8 cellular contexts compared by ENCODE assay signal in genomic region chr1:74468982-74469603, GRCh38. TPM values are rescaled to one million over a fixed set of nuclear protein-coding genes. Genes with fewer than 3 reads are reported as not detected.
DNase-seq lines count a peak whose midpoint lies in the region; ATAC-seq, FAIRE-seq and TF ChIP-seq lines count a peak whose summit lies in the region.

No MANE protein-coding gene starts in this region.

- H3K4me1 ChIP-seq in esophagus squamous epithelium (no peaks in the 10 kb centered on the region), pancreas (no peaks in the 10 kb centered on the region), mucosa of descending colon (ENCODE audit: low read depth) (no peaks in the 10 kb centered on the region)

- intact Hi-C loops in esophagus squamous epithelium (cut with DNase I) (no loop called here), pancreas (cut with DNase I) (no loop called here), mucosa of descending colon (cut with DNase I, micrococcal nuclease) (no loop called here)

- TF ChIP-seq POLR2A in esophagus squamous epithelium (IDR thresholded peaks at IDR 0.05): no peak

- H3K27ac ChIP-seq in esophagus squamous epithelium (no peak overlapping the region), pancreas (no peak overlapping the region)

- no peak overlapping the region for H3K4me3 ChIP-seq in GM12864 (ENCODE audit: low read depth, low read length)
- H3K4me3 ChIP-seq in esophagus squamous epithelium: no peak overlapping the region
- H3K4me3 ChIP-seq in pancreas: no peak overlapping the region
- H3K4me3 ChIP-seq in mucosa of descending colon: no peak overlapping the region

- H3K27me3 ChIP-seq in esophagus squamous epithelium (no peaks in the 10 kb centered on the region), pancreas (no peaks in the 10 kb centered on the region)

- peak; percentile 64 for TF ChIP-seq RAD21 in Ishikawa (IDR thresholded peaks at IDR 0.05; ENCODE audit: low read depth)

- FAIRE-seq in RCC 7860 (lab: Jason Lieb, UNC) (peak; percentile 81), pancreas (lab: Jason Lieb, UNC) (peak; percentile 80)

- ATAC-seq in pancreas (peak in 3 of 4 donors; percentile 51 to 65 (median 64)), HG02642 (IDR thresholded peaks at IDR 0.05; ENCODE audit: poor library complexity, unreplicated experiment) (no peak), mucosa of descending colon (no peak), GM18861 (IDR thresholded peaks at IDR 0.05; ENCODE audit: unreplicated experiment) (no peak)

- 7 to 16% methylated on average over 2 of the region's 2 CpGs for WGBS in esophagus squamous epithelium, 2 donors
- WGBS in pancreas, 2 donors: 2 to 5% methylated on average over 2 of the region's 2 CpGs

- H3K36me3 ChIP-seq in esophagus squamous epithelium (no peaks in the 10 kb centered on the region), pancreas (no peaks in the 10 kb centered on the region), mucosa of descending colon (ENCODE audit: low read depth) (no peaks in the 10 kb centered on the region)

- TF ChIP-seq CTCF in GM12864 (IDR thresholded peaks at IDR 0.05; ENCODE audit: low read depth, low read length, missing control alignments) (peak; percentile 46), esophagus squamous epithelium (IDR thresholded peaks at IDR 0.05) (peak in 5 of 6 experiments; percentile 27 to 57 (median 53)), pancreas (IDR thresholded peaks at IDR 0.05) (peak; percentile 7 to 44 (median 34)), mucosa of descending colon (IDR thresholded peaks at IDR 0.05) (no peak)

- no peaks in the 10 kb centered on the region for H3K9me3 ChIP-seq in esophagus squamous epithelium
- H3K9me3 ChIP-seq in pancreas: no peaks in the 10 kb centered on the region
- H3K9me3 ChIP-seq in mucosa of descending colon: no peaks in the 10 kb centered on the region

- DNase-seq in GM12864 (ENCODE audit: low read depth): no peak
- peak; percentile 34 for DNase-seq in RCC 7860 (ENCODE audit: low spot score)
- no peak for DNase-seq in esophagus squamous epithelium (lab: John Stamatoyannopoulos, UW)
- no peak for DNase-seq in pancreas
- no peak for DNase-seq in mucosa of descending colon

- TF ChIP-seq EP300 in Ishikawa (IDR thresholded peaks at IDR 0.05; ENCODE audit: borderline replicate concordance): no peak

TF ChIP-seq in Ishikawa, 13 proteins besides CTCF, POLR2A, EP300 and RAD21:
- TF ChIP-seq FOXM1 (IDR thresholded peaks at IDR 0.05; ENCODE audit: borderline replicate concordance, low read depth): no peak
- TF ChIP-seq USF1 (IDR thresholded peaks at IDR 0.05): no peak
- no peak for TF ChIP-seq NFIC (IDR thresholded peaks at IDR 0.05)
- no peak for TF ChIP-seq YY1 (IDR thresholded peaks at IDR 0.05; ENCODE audit: low read depth)
- no peak for TF ChIP-seq CREB1 (IDR thresholded peaks at IDR 0.05; ENCODE audit: low read depth)
- TF ChIP-seq MAX (IDR thresholded peaks at IDR 0.05): no peak
- TF ChIP-seq ZBTB7A (IDR thresholded peaks at IDR 0.05; ENCODE audit: low read depth): no peak
- no peak for TF ChIP-seq EGR1 (IDR thresholded peaks at IDR 0.05)
- no peak for TF ChIP-seq TAF1 (IDR thresholded peaks at IDR 0.05; ENCODE audit: low read depth)
- TF ChIP-seq TEAD4 (IDR thresholded peaks at IDR 0.05): no peak
- TF ChIP-seq TCF12 (IDR thresholded peaks at IDR 0.05; ENCODE audit: low read depth): no peak

RNA-seq across cellular contexts. Expression of gene LRRC53, which starts 43.3 kb away (rescaled TPM):
- total RNA-seq in esophagus squamous epithelium (not detected), pancreas (under 1 TPM in 1 of 6 donors, not detected in 5; 0.06 TPM), mucosa of descending colon (not detected)
- polyA plus RNA-seq in pancreas: not detected

Comparison
In these comparisons a context has a peak if more than half of its experiments do, and no peak if none do; other contexts are left out.
1. ATAC-seq: peak in pancreas (3 of 4); none in HG02642 (single experiment), mucosa of descending colon (single experiment) and GM18861 (single experiment).